20 cellular contexts compared by ENCODE assay signal in genomic region chr7:22404421-22405023, GRCh38.
"Had no signal": no experiment of that assay in that cellular context is flagged by ENCODE, and none has a peak within 500 bp of the region (broad histone marks: within the 10 kb centered on the region; RNA-seq: fewer than 3 reads in every experiment).

No MANE protein-coding gene starts in this region.

- ATAC-seq: Panc1, PC-3, T-cell had no signal

- H3K36me3 Mint-ChIP-seq: T-cell had no signal

- H3K9me3 Mint-ChIP-seq: T-cell had no signal

- DNase-seq: KBM-7; MV-4-11; NCI-H1092; NCI-H1105 treated with DMSO at 0.1 percent for 48 hours; NCI-H1436; NCI-H1694; NCI-H187 treated with DMSO at 0.1 percent for 48 hours; NCI-H2029 treated with DMSO at 0.1 percent for 48 hours; NCI-H2171 treated with DMSO at 0.1 percent for 48 hours; NCI-H345; NCI-H446 treated with DMSO at 0.1 percent for 48 hours; NCI-H510A treated with DMSO at 0.1 percent for 48 hours; NCI-H526; NCI-H748 treated with DMSO at 0.1 percent for 48 hours; NK-92 treated with Interleukin-12 subunit alpha and Interleukin-12 subunit beta, amount 100 ng/mL, for 24 hours; PC-3; SHP77; SW 1271; T-cell had no signal

- H3K27ac Mint-ChIP-seq: T-cell had no signal

- H3K4me3 Mint-ChIP-seq: T-cell had no signal
